Comparison of ENCODE assay signal across 37 cellular contexts in genomic region chr9:76766126-76766525, GRCh38. TPM values are rescaled to one million over a fixed set of nuclear protein-coding genes. Genes with fewer than 3 reads are reported as not detected.
"Had no signal": no experiment of that assay in that cellular context is flagged by ENCODE, and none has a peak within 500 bp of the region (broad histone marks: within the 10 kb centered on the region; RNA-seq: fewer than 3 reads in every experiment).

No MANE protein-coding gene starts in this region.

- H3K27ac ChIP-seq: colonic mucosa, epithelial cell of prostate, gastrocnemius medialis, heart left ventricle, hepatocyte, left lung, neural progenitor cell, parathyroid adenoma, right atrium auricular region, stomach, testis, tibial artery, upper lobe of left lung had no signal

- FAIRE-seq: islet of Langerhans, urothelium cell line had no signal

- H3K27ac Mint-ChIP-seq: dendritic cell treated with granulocyte-macrophage colony-stimulating factor and Interleukin-4, amounts not matched to agents 40 ng/mL and 50 ng/mL, for 4 days; endodermal cell; mesothelial cell of epicardium; naive B cell; natural killer cell treated with Interleukin-12 subunit alpha and Interleukin-12 subunit beta and Interleukin-15 and Interleukin-18, amount 100 ng/mL, for 72 hours; neural progenitor cell; progenitor cell of endocrine pancreas; stimulated activated effector memory CD8-positive, alpha-beta T cell treated with anti-CD3 and anti-CD28 coated beads, Interleukin-12 subunit alpha, Interleukin-12 subunit beta, amount 100 ng/mL, for 72 hours had no signal

- H3K4me1 ChIP-seq: colonic mucosa, gastrocnemius medialis, heart left ventricle, left lung, neural progenitor cell, parathyroid adenoma, right atrium auricular region, testis, upper lobe of left lung had no signal

- H3K4me3 ChIP-seq: colonic mucosa, gastrocnemius medialis, heart left ventricle, hepatocyte, left lung, mucosa of descending colon, neural progenitor cell, right atrium auricular region, smooth muscle cell, stomach, testis, tibial artery, upper lobe of left lung had no signal

- ATAC-seq: esophagus mucosa; gastrocnemius medialis; heart left ventricle; left cardiac atrium; left lung; mucosa of descending colon; natural killer cell treated with Interleukin-12 subunit alpha and Interleukin-12 subunit beta and Interleukin-15 and Interleukin-18, amount 100 ng/mL, for 72 hours; sciatic nerve; stimulated activated effector memory CD8-positive, alpha-beta T cell treated with anti-CD3 and anti-CD28 coated beads, Interleukin-12 subunit alpha, Interleukin-12 subunit beta, amount 100 ng/mL, for 72 hours had no signal

- H3K4me1 Mint-ChIP-seq: endodermal cell; mesothelial cell of epicardium; neural progenitor cell; stimulated activated effector memory CD8-positive, alpha-beta T cell treated with anti-CD3 and anti-CD28 coated beads, Interleukin-12 subunit alpha, Interleukin-12 subunit beta, amount 100 ng/mL, for 72 hours had no signal

- H3K36me3 ChIP-seq: colonic mucosa, gastrocnemius medialis, heart left ventricle, left lung, neural progenitor cell, right atrium auricular region, stomach, upper lobe of left lung had no signal

- H3K36me3 Mint-ChIP-seq: mesothelial cell of epicardium; naive B cell; natural killer cell treated with Interleukin-12 subunit alpha and Interleukin-12 subunit beta and Interleukin-15 and Interleukin-18, amount 100 ng/mL, for 72 hours; neural progenitor cell; stimulated activated effector memory CD8-positive, alpha-beta T cell treated with anti-CD3 and anti-CD28 coated beads, Interleukin-12 subunit alpha, Interleukin-12 subunit beta, amount 100 ng/mL, for 72 hours had no signal

- H3K9me3 ChIP-seq: colonic mucosa, gastrocnemius medialis, heart left ventricle, left lung, mucosa of descending colon, right atrium auricular region, stomach, testis, tibial artery, upper lobe of left lung had no signal

- H3K9me3 Mint-ChIP-seq: dendritic cell treated with granulocyte-macrophage colony-stimulating factor and Interleukin-4, amounts not matched to agents 40 ng/mL and 50 ng/mL, for 4 days; endodermal cell; mesothelial cell of epicardium; naive B cell; natural killer cell treated with Interleukin-12 subunit alpha and Interleukin-12 subunit beta and Interleukin-15 and Interleukin-18, amount 100 ng/mL, for 72 hours; neural progenitor cell; stimulated activated effector memory CD8-positive, alpha-beta T cell treated with anti-CD3 and anti-CD28 coated beads, Interleukin-12 subunit alpha, Interleukin-12 subunit beta, amount 100 ng/mL, for 72 hours had no signal

- DNase-seq: colonic mucosa; effector CD8-positive, alpha-beta T cell; endodermal cell; foreskin fibroblast; gastrocnemius medialis; heart left ventricle; left cardiac atrium; left lung; mesenchymal stem cell; mucosa of descending colon; naive B cell; stimulated activated CD4-positive, alpha-beta T cell treated with anti-CD3 and anti-CD28 coated beads, Interleukin-12 subunit alpha, Interleukin-12 subunit beta, amount 100 ng/mL, for 4 hours; stimulated activated CD4-positive, alpha-beta T cell treated with anti-CD3 and anti-CD28 coated beads, Interleukin-1b, Interleukin-23, amount 100 ng/mL, for 48 hours; stimulated activated CD4-positive, alpha-beta T cell treated with anti-CD3 and anti-CD28 coated beads, Interleukin-4, amount 100 ng/mL, for 24 hours; stimulated activated naive CD4-positive, alpha-beta T cell treated with Interleukin-2 at 50 U/mL for 16 hours; stomach; testis; tibial artery; upper lobe of left lung had no signal

- H3K4me3 Mint-ChIP-seq: dendritic cell treated with granulocyte-macrophage colony-stimulating factor and Interleukin-4, amounts not matched to agents 40 ng/mL and 50 ng/mL, for 4 days; endodermal cell; mesothelial cell of epicardium; naive B cell; natural killer cell treated with Interleukin-12 subunit alpha and Interleukin-12 subunit beta and Interleukin-15 and Interleukin-18, amount 100 ng/mL, for 72 hours; neural progenitor cell; stimulated activated effector memory CD8-positive, alpha-beta T cell treated with anti-CD3 and anti-CD28 coated beads, Interleukin-12 subunit alpha, Interleukin-12 subunit beta, amount 100 ng/mL, for 72 hours had no signal

RNA-seq across cellular contexts. Expression of gene PCA3, which starts 1.9 kb away (rescaled TPM):
- total RNA-seq: colonic mucosa; endodermal cell; esophagus mucosa; gastrocnemius medialis; glomerular endothelial cell; heart left ventricle; hepatocyte; kidney epithelial cell; left cardiac atrium; lower leg skin; mesothelial cell of epicardium; natural killer cell treated with Interleukin-12 subunit alpha and Interleukin-12 subunit beta and Interleukin-15 and Interleukin-18, amount 100 ng/mL, for 72 hours; right atrium auricular region; smooth muscle cell had no signal
